12 cellular contexts compared by ENCODE assay signal in genomic region chr17:32502710-32503109, GRCh38. TPM values are rescaled to one million over a fixed set of nuclear protein-coding genes. Genes with fewer than 3 reads are reported as not detected.
DNase-seq lines count a peak whose midpoint lies in the region; ATAC-seq lines count a peak whose summit lies in the region.
"Had no signal": no experiment of that assay in that cellular context is flagged by ENCODE, and none has a peak within 500 bp of the region (broad histone marks: within the 10 kb centered on the region; RNA-seq: fewer than 3 reads in every experiment).

No MANE protein-coding gene starts in this region.

- no peak for DNase-seq in activated T-cell treated with anti-CD3 and anti-CD28 coated beads, Interleukin-2, amount 50 U/mL, for 4 hours
- DNase-seq in activated T-cell treated with anti-CD3 and anti-CD28 coated beads, Interleukin-2, amount 50 U/mL, for 1 hour, result no peak
- DNase-seq in T-helper 17 cell (no peak), immature natural killer cell (no peak)
- no peak for DNase-seq in stimulated activated naive CD8-positive, alpha-beta T cell treated with anti-CD3 and anti-CD28 coated beads, Interleukin-15, amount 100 ng/mL, for 72 hours
- DNase-seq in activated CD4-positive, CD25-positive, alpha-beta regulatory T cell (lab: John Stamatoyannopoulos, UW), result no peak
- DNase-seq: activated gamma-delta T cell, DMS79, NCI-H2081 treated with DMSO at 0.1 percent for 48 hours, uterus had no signal

- peak overlapping the region; percentile 60 for H3K4me3 Mint-ChIP-seq in activated T-cell treated with anti-CD3 and anti-CD28 coated beads, Interleukin-2, amount 50 U/mL, for 4 hours
- peak overlapping the region; percentile 73 for H3K4me3 Mint-ChIP-seq in T-helper 17 cell
- H3K4me3 Mint-ChIP-seq in immature natural killer cell, result peak overlapping the region; percentile 70 to 81 (median 76)
- H3K4me3 Mint-ChIP-seq in stimulated activated naive CD8-positive, alpha-beta T cell treated with anti-CD3 and anti-CD28 coated beads, Interleukin-15, amount 100 ng/mL, for 72 hours, result peak overlapping the region; percentile 74 to 75

- peaks cover 66% of the 10 kb centered on the region for H3K4me1 Mint-ChIP-seq in activated T-cell treated with anti-CD3 and anti-CD28 coated beads, Interleukin-2, amount 50 U/mL, for 4 hours (ENCODE audit: low read depth)
- H3K4me1 Mint-ChIP-seq in T-helper 17 cell (peaks cover 34% of the 10 kb centered on the region), immature natural killer cell (peaks cover 68% of the 10 kb centered on the region in 2 donors)
- H3K4me1 Mint-ChIP-seq in stimulated activated naive CD8-positive, alpha-beta T cell treated with anti-CD3 and anti-CD28 coated beads, Interleukin-15, amount 100 ng/mL, for 72 hours, result peaks cover 81% of the 10 kb centered on the region

- no peaks in the 10 kb centered on the region for H3K9me3 Mint-ChIP-seq in activated T-cell treated with anti-CD3 and anti-CD28 coated beads, Interleukin-2, amount 50 U/mL, for 4 hours
- H3K9me3 Mint-ChIP-seq in immature natural killer cell, result no peaks in the 10 kb centered on the region
- H3K9me3 Mint-ChIP-seq in stimulated activated naive CD8-positive, alpha-beta T cell treated with anti-CD3 and anti-CD28 coated beads, Interleukin-15, amount 100 ng/mL, for 72 hours, result no peaks in the 10 kb centered on the region

- H3K9me3 ChIP-seq in T-helper 17 cell (ENCODE audit: control insufficient read depth, low read length, poor library complexity, severe bottlenecking), result no peaks in the 10 kb centered on the region
- H3K9me3 ChIP-seq: uterus had no signal

- H3K27ac Mint-ChIP-seq in T-helper 17 cell, result peak overlapping the region; percentile 98
- H3K27ac Mint-ChIP-seq in immature natural killer cell, result peak overlapping the region; percentile 96 to 99 (median 98)
- peak overlapping the region; percentile 98 for H3K27ac Mint-ChIP-seq in stimulated activated naive CD8-positive, alpha-beta T cell treated with anti-CD3 and anti-CD28 coated beads, Interleukin-15, amount 100 ng/mL, for 72 hours

- no peaks in the 10 kb centered on the region for H3K27me3 Mint-ChIP-seq in activated T-cell treated with anti-CD3 and anti-CD28 coated beads, Interleukin-2, amount 50 U/mL, for 4 hours (ENCODE audit: low read depth)
- H3K27me3 Mint-ChIP-seq in T-helper 17 cell (no peaks in the 10 kb centered on the region), immature natural killer cell (ENCODE audit: low read depth in 3 of 3) (peaks cover 0 to 5% (median 2%) of the 10 kb centered on the region in 3 donors)
- H3K27me3 Mint-ChIP-seq in stimulated activated naive CD8-positive, alpha-beta T cell treated with anti-CD3 and anti-CD28 coated beads, Interleukin-15, amount 100 ng/mL, for 72 hours, result no peaks in the 10 kb centered on the region

- ATAC-seq in activated T-cell treated with anti-CD3 and anti-CD28 coated beads, Interleukin-2, amount 50 U/mL, for 4 hours, result no peak
- ATAC-seq in T-helper 17 cell, result no peak
- ATAC-seq in stimulated activated naive CD8-positive, alpha-beta T cell treated with anti-CD3 and anti-CD28 coated beads, Interleukin-15, amount 100 ng/mL, for 72 hours, result no peak
- ATAC-seq in HG02981 (IDR thresholded peaks at IDR 0.05; ENCODE audit: unreplicated experiment), result no peak
- ATAC-seq in GM21825 (IDR thresholded peaks at IDR 0.05; ENCODE audit: unreplicated experiment), result no peak

- H3K36me3 Mint-ChIP-seq in activated T-cell treated with anti-CD3 and anti-CD28 coated beads, Interleukin-2, amount 50 U/mL, for 4 hours (ENCODE audit: insufficient read depth), result no peaks in the 10 kb centered on the region
- no peaks in the 10 kb centered on the region for H3K36me3 Mint-ChIP-seq in T-helper 17 cell (ENCODE audit: low read depth)
- H3K36me3 Mint-ChIP-seq in immature natural killer cell, result peaks cover 0 to 4% (median 0%) of the 10 kb centered on the region in 3 donors

RNA-seq across cellular contexts. Expression of gene CDK5R1, which starts 15.9 kb away (rescaled TPM):
- 10 to 100 TPM; 14.8 to 20.9 (median 15.7) TPM for total RNA-seq in activated T-cell treated with anti-CD3 and anti-CD28 coated beads, Interleukin-2, amount 50 U/mL, for 4 hours
- 1 to 10 TPM; 8.0 to 8.2 TPM for total RNA-seq in T-helper 17 cell
- 1 to 10 TPM in 2 of 3 donors, under 1 TPM in 1; 0.37 to 5.8 (median 2.3) TPM for polyA plus RNA-seq in immature natural killer cell

RNA-seq across cellular contexts. Expression of gene PSMD11, which starts 58.4 kb away (rescaled TPM):
- total RNA-seq in activated T-cell treated with anti-CD3 and anti-CD28 coated beads, Interleukin-2, amount 50 U/mL, for 4 hours, result 100 to 1,000 TPM; 247 to 270 (median 260) TPM
- total RNA-seq in T-helper 17 cell, result 10 to 100 TPM; 66.1 to 81.7 TPM
- 100 to 1,000 TPM in 1 of 3 donors, 10 to 100 TPM in 2; 82.1 to 136 (median 96.4) TPM for polyA plus RNA-seq in immature natural killer cell
